9 cellular contexts compared by ENCODE assay signal in genomic region chr15:43777293-43777819, GRCh38. TPM values are rescaled to one million over a fixed set of nuclear protein-coding genes. Genes with fewer than 3 reads are reported as not detected.
DNase-seq lines count a peak whose midpoint lies in the region; ATAC-seq, FAIRE-seq and TF ChIP-seq lines count a peak whose summit lies in the region.
"Had no signal": no experiment of that assay in that cellular context is flagged by ENCODE, and none has a peak within 500 bp of the region (broad histone marks: within the 10 kb centered on the region; RNA-seq: fewer than 3 reads in every experiment).

No MANE protein-coding gene starts in this region.

- H3K79me1 ChIP-seq in neuronal stem cell (ENCODE audit: low read depth, low read length): no peaks in the 10 kb centered on the region

- H3K9me3 Mint-ChIP-seq in activated T-helper 17 cell treated with anti-CD3 and anti-CD28 coated beads, Interleukin-2, amount 50 U/mL, for 72 hours: no peaks in the 10 kb centered on the region

- peak; percentile 68 for TF ChIP-seq CTCF in D721Med (IDR thresholded peaks at IDR 0.05; ENCODE audit: insufficient read depth, missing control alignments)
- TF ChIP-seq CTCF in Peyer's patch (IDR thresholded peaks at IDR 0.05): peak; percentile 71 to 88 (median 81)
- TF ChIP-seq CTCF in fibroblast of pulmonary artery (IDR thresholded peaks at IDR 0.05; ENCODE audit: low read length, missing control alignments): peak; percentile 84

- H2AK5ac ChIP-seq in neuronal stem cell (ENCODE audit: low read depth, low read length): no peak overlapping the region

- no peaks in the 10 kb centered on the region for H3K27me3 Mint-ChIP-seq in activated T-helper 17 cell treated with anti-CD3 and anti-CD28 coated beads, Interleukin-2, amount 50 U/mL, for 72 hours

- no peak for TF ChIP-seq EP300 in Ishikawa (IDR thresholded peaks at IDR 0.05; ENCODE audit: borderline replicate concordance)

- DNase-seq in D721Med (ENCODE audit: insufficient read length, low spot score) (no peak), Peyer's patch (peak; percentile 77 to 91 (median 91)), fibroblast of pulmonary artery (ENCODE audit: low read depth) (peak; percentile 75), neuronal stem cell (ENCODE audit: low spot score) (peak; percentile 49), substantia nigra (lab: John Stamatoyannopoulos, UW) (peak in 40 of 49 donors; percentile 20 to 86 (median 58))

- H3K27ac ChIP-seq in Peyer's patch: peak overlapping the region; percentile 85 to 98 (median 90)
- H3K27ac ChIP-seq in neuronal stem cell (replicated peaks; ENCODE audit: low read length): no peak overlapping the region
- peak overlapping the region; percentile 49 for H3K27ac ChIP-seq in substantia nigra (ENCODE audit: low read depth, low read length, poor library complexity, severe bottlenecking)

- H3K4me3 ChIP-seq in Peyer's patch: peak overlapping the region; percentile 55 to 76 (median 67)
- peak overlapping the region; percentile 79 for H3K4me3 ChIP-seq in fibroblast of pulmonary artery (replicated peaks; ENCODE audit: low read depth, low read length)
- H3K4me3 ChIP-seq in neuronal stem cell (ENCODE audit: low read length in 2 of 2): peak overlapping the region in 1 of 2 donors; percentile 84

- no peaks in the 10 kb centered on the region for H3K27me3 ChIP-seq in Peyer's patch
- peaks cover 0 to 10% (median 2%) of the 10 kb centered on the region in 3 experiments for H3K27me3 ChIP-seq in neuronal stem cell (ENCODE audit: control insufficient read depth in 3 of 3, insufficient read depth in 3 of 3, low read depth in 1 of 3, low read length in 3 of 3)

- no peak for FAIRE-seq in D721Med (lab: Jason Lieb, UNC)
- FAIRE-seq: islet of Langerhans had no signal

- H3K4me1 Mint-ChIP-seq in activated T-helper 17 cell treated with anti-CD3 and anti-CD28 coated beads, Interleukin-2, amount 50 U/mL, for 72 hours: peaks cover 6% of the 10 kb centered on the region

- no peak overlapping the region for H2BK15ac ChIP-seq in neuronal stem cell (ENCODE audit: low read length)

- peak; percentile 42 for ATAC-seq in GM21526 (IDR thresholded peaks at IDR 0.05; ENCODE audit: low FRiP score, unreplicated experiment)
- ATAC-seq in activated T-helper 17 cell treated with anti-CD3 and anti-CD28 coated beads, Interleukin-2, amount 50 U/mL, for 72 hours (replicated peaks): peak; percentile 76

- peak overlapping the region; percentile 1 for H3K23ac ChIP-seq in neuronal stem cell (ENCODE audit: low read depth, low read length, poor library complexity)

- peaks cover 0 to 15% (median 3%) of the 10 kb centered on the region in 4 donors for H3K4me1 ChIP-seq in Peyer's patch
- peaks cover 0 to 7% of the 10 kb centered on the region in 2 donors for H3K4me1 ChIP-seq in neuronal stem cell (ENCODE audit: control insufficient read depth in 2 of 2, insufficient read depth in 1 of 2, low read depth in 1 of 2, low read length in 2 of 2)

- no peak overlapping the region for H3K14ac ChIP-seq in neuronal stem cell (ENCODE audit: low read length)

- H2AFZ ChIP-seq in neuronal stem cell (ENCODE audit: low read length): no peak overlapping the region

- no peak overlapping the region for H2BK5ac ChIP-seq in neuronal stem cell (ENCODE audit: low read length)

- H3K27ac Mint-ChIP-seq in activated T-helper 17 cell treated with anti-CD3 and anti-CD28 coated beads, Interleukin-2, amount 50 U/mL, for 72 hours: peak overlapping the region; percentile 86

- TF ChIP-seq POLR2A in Peyer's patch (IDR thresholded peaks at IDR 0.05): peak in 1 of 2 donors; percentile 33

- H3K36me3 ChIP-seq in Peyer's patch (peaks cover 0 to 24% (median 0%) of the 10 kb centered on the region in 3 donors), neuronal stem cell (replicated peaks in 1 of 2; ENCODE audit: control insufficient read depth in 2 of 2, insufficient read depth in 2 of 2, low read length in 2 of 2) (peaks cover 4 to 31% of the 10 kb centered on the region in 2 donors)

- no peak overlapping the region for H4K8ac ChIP-seq in neuronal stem cell (ENCODE audit: low read depth, low read length)

- H3K4me3 Mint-ChIP-seq in activated T-helper 17 cell treated with anti-CD3 and anti-CD28 coated beads, Interleukin-2, amount 50 U/mL, for 72 hours: peak overlapping the region; percentile 86

- H3K4me2 ChIP-seq in neuronal stem cell (ENCODE audit: insufficient read depth, low read length, poor library complexity, severe bottlenecking): peak overlapping the region; percentile 94

- peaks cover 25% of the 10 kb centered on the region for H3K36me3 Mint-ChIP-seq in activated T-helper 17 cell treated with anti-CD3 and anti-CD28 coated beads, Interleukin-2, amount 50 U/mL, for 72 hours (ENCODE audit: low read depth)

- H2BK12ac ChIP-seq in neuronal stem cell (ENCODE audit: low read length): no peak overlapping the region

- peak; percentile 42; the same call in 1 of the 2 replicates for TF ChIP-seq RAD21 in Ishikawa (IDR thresholded peaks at IDR 0.05; ENCODE audit: low read depth)

- H3K9ac ChIP-seq in neuronal stem cell (ENCODE audit: low read depth, low read length, poor library complexity): peak overlapping the region; percentile 57

- H4K91ac ChIP-seq in neuronal stem cell (ENCODE audit: low read depth, low read length, poor library complexity): no peak overlapping the region

- peak overlapping the region; percentile 53 for H3K18ac ChIP-seq in neuronal stem cell (ENCODE audit: low read length)

- H2BK120ac ChIP-seq in neuronal stem cell (ENCODE audit: low read depth, low read length): no peak overlapping the region

- H3K9me3 ChIP-seq in Peyer's patch (no peaks in the 10 kb centered on the region), neuronal stem cell (replicated peaks in 1 of 2; ENCODE audit: control insufficient read depth in 2 of 2, insufficient read depth in 1 of 2, low read depth in 1 of 2, low read length in 2 of 2) (no peaks in the 10 kb centered on the region)

- H3K4ac ChIP-seq in neuronal stem cell (ENCODE audit: low read length): no peak overlapping the region

- WGBS in neuronal stem cell (ENCODE audit: extremely low coverage in 2 of 2, insufficient read length in 2 of 2, insufficient replicate concordance in 1 of 2), 2 donors: no CpG with 5 or more reads among the region's 28 CpGs

TF ChIP-seq in Ishikawa, 13 proteins besides CTCF, POLR2A, EP300 and RAD21 (continues in another document):
- no peak for TF ChIP-seq REST (IDR thresholded peaks at IDR 0.05; ENCODE audit: low read depth)
- TF ChIP-seq YY1 (IDR thresholded peaks at IDR 0.05; ENCODE audit: low read depth): 0 out of 2 replicates have a peak, but pooled peaks have one; percentile 30
- TF ChIP-seq TAF1 (IDR thresholded peaks at IDR 0.05; ENCODE audit: low read depth): peak; percentile 21; the same call in 1 of the 2 replicates
- TF ChIP-seq TCF12 (IDR thresholded peaks at IDR 0.05; ENCODE audit: low read depth): peak; percentile 47
- no peak for TF ChIP-seq CEBPB (IDR thresholded peaks at IDR 0.05)

RNA-seq across cellular contexts. Expression of gene ELL3, which starts 0.6 kb away (rescaled TPM):
- total RNA-seq in Peyer's patch: 10 to 100 TPM; 34.7 to 84.1 (median 73.2) TPM
- 1 to 10 TPM in 1 of 2 donors, under 1 TPM in 1; 0.54 to 1.4 TPM for total RNA-seq in activated T-helper 17 cell treated with anti-CD3 and anti-CD28 coated beads, Interleukin-2, amount 50 U/mL, for 72 hours
- 1.1 TPM for polyA plus RNA-seq in neuronal stem cell (2013, experiment 1 of 2)
- polyA plus RNA-seq in neuronal stem cell (2013, experiment 2 of 2): 0.82 TPM

RNA-seq across cellular contexts. Expression of gene SERF2, which starts 14.8 kb away (rescaled TPM):
- 100 to 1,000 TPM; 647 to 897 (median 711) TPM for total RNA-seq in Peyer's patch
- total RNA-seq in activated T-helper 17 cell treated with anti-CD3 and anti-CD28 coated beads, Interleukin-2, amount 50 U/mL, for 72 hours: 100 to 1,000 TPM; 521 to 550 TPM
- polyA plus RNA-seq in neuronal stem cell (2013, experiment 1 of 2): 1,153 TPM
- polyA plus RNA-seq in neuronal stem cell (2013, experiment 2 of 2): 1,148 TPM

RNA-seq across cellular contexts. Expression of gene SERINC4, which starts 22.7 kb away (rescaled TPM):
- total RNA-seq in Peyer's patch: not detected
- under 1 TPM; 0.17 to 0.24 TPM for total RNA-seq in activated T-helper 17 cell treated with anti-CD3 and anti-CD28 coated beads, Interleukin-2, amount 50 U/mL, for 72 hours
- polyA plus RNA-seq in neuronal stem cell (2013, experiment 1 of 2): 0.06 TPM
- 0.06 TPM for polyA plus RNA-seq in neuronal stem cell (2013, experiment 2 of 2)

RNA-seq across cellular contexts. Expression of gene HYPK, which starts 23.0 kb away (rescaled TPM):
- 10 to 100 TPM; 13.0 to 38.0 (median 21.5) TPM for total RNA-seq in Peyer's patch
- total RNA-seq in activated T-helper 17 cell treated with anti-CD3 and anti-CD28 coated beads, Interleukin-2, amount 50 U/mL, for 72 hours: 10 to 100 TPM; 15.6 to 17.5 TPM
- polyA plus RNA-seq in neuronal stem cell (2013, experiment 1 of 2): 90.9 TPM
- 95.1 TPM for polyA plus RNA-seq in neuronal stem cell (2013, experiment 2 of 2)

RNA-seq across cellular contexts. Expression of gene PDIA3, which starts 31.1 kb away (rescaled TPM):
- 100 to 1,000 TPM in 2 of 4 donors, 10 to 100 TPM in 2; 28.9 to 136 (median 106) TPM for total RNA-seq in Peyer's patch
- total RNA-seq in activated T-helper 17 cell treated with anti-CD3 and anti-CD28 coated beads, Interleukin-2, amount 50 U/mL, for 72 hours: 100 to 1,000 TPM; 193 to 253 TPM
- polyA plus RNA-seq in neuronal stem cell (2013, experiment 1 of 2): 167 TPM
- 163 TPM for polyA plus RNA-seq in neuronal stem cell (2013, experiment 2 of 2)

Comparison
In these comparisons a context has a peak if more than half of its experiments do, and no peak if none do; other contexts are left out.
1. RNA of gene ELL3, which starts 0.6 kb away (total RNA-seq): 34.7 to 84.1 TPM in Peyer's patch; 0.54 to 1.4 TPM in activated T-helper 17 cell treated with anti-CD3 and anti-CD28 coated beads, Interleukin-2, amount 50 U/mL, for 72 hours; every median in the first group is over 10 times any median in the second.
2. Peak in every context shown above with its lines, with median percentiles within 50 percentile points of each other: CTCF ChIP-seq.